23 cellular contexts compared by ENCODE assay signal in genomic region chr4:70914631-70915030, GRCh38. TPM values are rescaled to one million over a fixed set of nuclear protein-coding genes. Genes with fewer than 3 reads are reported as not detected.
DNase-seq lines count a peak whose midpoint lies in the region; ATAC-seq and TF ChIP-seq lines count a peak whose summit lies in the region.
"Had no signal": no experiment of that assay in that cellular context is flagged by ENCODE, and none has a peak within 500 bp of the region (broad histone marks: within the 10 kb centered on the region; RNA-seq: fewer than 3 reads in every experiment).

No MANE protein-coding gene starts in this region.

- peak overlapping the region; percentile 24 for H3K4me2 ChIP-seq in SU-DHL-6 (ENCODE audit: low read depth, low read length, poor library complexity, severe bottlenecking)
- H3K4me2 ChIP-seq: BLaER1 had no signal

- H3K4me1 Mint-ChIP-seq in naive thymus-derived CD8-positive, alpha-beta T cell = peaks cover 14 to 39% (median 28%) of the 10 kb centered on the region in 4 donors

- H3K36me3 ChIP-seq in heart left ventricle = peaks cover 0 to 3% (median 0%) of the 10 kb centered on the region in 9 donors
- H3K36me3 ChIP-seq in SU-DHL-6 (ENCODE audit: low read length) = no peaks in the 10 kb centered on the region
- no peaks in the 10 kb centered on the region for H3K36me3 ChIP-seq in left lung
- H3K36me3 ChIP-seq in thyroid gland = no peaks in the 10 kb centered on the region
- H3K36me3 ChIP-seq: adrenal gland, cardiac muscle cell, HAP-1, heart right ventricle had no signal

- peaks cover 0 to 17% (median 8%) of the 10 kb centered on the region in 3 donors for H3K36me3 Mint-ChIP-seq in naive thymus-derived CD8-positive, alpha-beta T cell

- H3K4me1 ChIP-seq in heart left ventricle (peaks cover 0 to 20% (median 0%) of the 10 kb centered on the region in 12 donors), left lung (peaks cover 7 to 11% of the 10 kb centered on the region in 2 donors), thyroid gland (peaks cover 4 to 6% of the 10 kb centered on the region in 2 donors)
- H3K4me1 ChIP-seq: BLaER1, HAP-1 had no signal

- H3K4me3 ChIP-seq in heart left ventricle (no peak overlapping the region), SU-DHL-6 (ENCODE audit: insufficient read depth, low read length, poor library complexity, severe bottlenecking) (no peak overlapping the region), left lung (no peak overlapping the region), thyroid gland (replicated peaks in 1 of 3) (no peak overlapping the region)
- H3K4me3 ChIP-seq: adrenal gland, BLaER1, cardiac muscle cell, HAP-1, heart right ventricle had no signal

- H3K27ac ChIP-seq in heart left ventricle = no peak overlapping the region
- no peak overlapping the region for H3K27ac ChIP-seq in SU-DHL-6 (ENCODE audit: low read depth, low read length)
- peak overlapping the region in 1 of 2 donors; percentile 47 for H3K27ac ChIP-seq in left lung
- no peak overlapping the region for H3K27ac ChIP-seq in thyroid gland
- H3K27ac ChIP-seq: adrenal gland, BLaER1, cardiac muscle cell, heart right ventricle had no signal

- no peaks in the 10 kb centered on the region for H4K20me1 ChIP-seq in SU-DHL-6 (ENCODE audit: low read depth, low read length)

- no peak for TF ChIP-seq CTCF in heart left ventricle (IDR thresholded peaks at IDR 0.05)
- TF ChIP-seq CTCF in SU-DHL-6 (IDR thresholded peaks at IDR 0.05; ENCODE audit: insufficient read depth, low read length, poor library complexity, severe bottlenecking) = no peak
- TF ChIP-seq CTCF in left lung (IDR thresholded peaks at IDR 0.05) = no peak
- no peak for TF ChIP-seq CTCF in thyroid gland (IDR thresholded peaks at IDR 0.05)

- TF ChIP-seq POLR2A in heart left ventricle (IDR thresholded peaks at IDR 0.05) = no peak
- TF ChIP-seq POLR2A in thyroid gland (IDR thresholded peaks at IDR 0.05) = no peak

- H3K27me3 ChIP-seq in heart left ventricle = no peaks in the 10 kb centered on the region
- H3K27me3 ChIP-seq in SU-DHL-6 (ENCODE audit: low read length) = no peaks in the 10 kb centered on the region
- H3K27me3 ChIP-seq in left lung = no peaks in the 10 kb centered on the region
- no peaks in the 10 kb centered on the region for H3K27me3 ChIP-seq in thyroid gland
- H3K27me3 ChIP-seq: adrenal gland, BLaER1, cardiac muscle cell, heart right ventricle had no signal

- 43 to 67% (median 51%) methylated on average over 2 of the region's 2 CpGs for WGBS in heart left ventricle, 4 donors
- WGBS in thyroid gland, 2 donors = 19 to 36% methylated on average over 2 of the region's 2 CpGs

- peaks cover 0 to 5% (median 0%) of the 10 kb centered on the region in 9 donors for H3K9me3 Mint-ChIP-seq in naive thymus-derived CD8-positive, alpha-beta T cell
- H3K9me3 Mint-ChIP-seq: activated CD4-positive, alpha-beta T cell treated with anti-CD3 and anti-CD28 coated beads, Interleukin-2, amount 10 ng/mL, durations not matched to agents 24 days and 14 days had no signal

- DNase-seq in Right ventricle myocardium superior (no peak), heart left ventricle (no peak), left lung (peak in 1 of 2 donors; percentile 41), thyroid gland (peak; percentile 19 to 39), NCI-H1436 treated with DMSO at 0.1 percent for 48 hours (lab: John Stamatoyannopoulos, UW) (no peak)
- DNase-seq in naive thymus-derived CD8-positive, alpha-beta T cell = no peak
- DNase-seq: activated CD4-positive, alpha-beta T cell treated with anti-CD3 and anti-CD28 coated beads, Interleukin-2, amount 10 ng/mL, durations not matched to agents 24 days and 14 days; activated effector memory CD4-positive, alpha-beta T cell treated with Interleukin-2 at 50 U/mL for 16 hours; adrenal gland; GF-D8; heart right ventricle; MM.1S; NCI-H1694; NCI-H345; posterior cingulate gyrus; small intestine; stimulated activated CD4-positive, alpha-beta T cell treated with anti-CD3 and anti-CD28 coated beads, Interleukin-4, amount 100 ng/mL, for 24 hours had no signal

- ATAC-seq in Right ventricle myocardium superior (ENCODE audit: poor library complexity) = peak; percentile 51
- no peak for ATAC-seq in heart left ventricle
- ATAC-seq in left lung = peak; percentile 93
- ATAC-seq in HG02623 (IDR thresholded peaks at IDR 0.05; ENCODE audit: unreplicated experiment) = no peak
- no peak for ATAC-seq in naive thymus-derived CD8-positive, alpha-beta T cell
- ATAC-seq: esophagus mucosa had no signal

- intact Hi-C loops in Right ventricle myocardium superior (cut with DNase I) (no loop called here), heart left ventricle (cut with DNase I) (no loop called here), left lung (cut with DNase I) (no loop called here), thyroid gland (cut with DNase I) (no loop called here)

- no peaks in the 10 kb centered on the region for H3K9me2 ChIP-seq in SU-DHL-6 (replicated peaks; ENCODE audit: insufficient read depth, low read length)

- peaks cover 50% of the 10 kb centered on the region for H3K79me2 ChIP-seq in SU-DHL-6 (ENCODE audit: insufficient read depth, low read length)

- no peaks in the 10 kb centered on the region for H3F3A ChIP-seq in SU-DHL-6 (ENCODE audit: insufficient read depth)

- H3K27me3 Mint-ChIP-seq in naive thymus-derived CD8-positive, alpha-beta T cell = no peaks in the 10 kb centered on the region
- H3K27me3 Mint-ChIP-seq: activated CD4-positive, alpha-beta T cell treated with anti-CD3 and anti-CD28 coated beads, Interleukin-2, amount 10 ng/mL, durations not matched to agents 24 days and 14 days had no signal

- no peak overlapping the region for H2AFZ ChIP-seq in SU-DHL-6 (ENCODE audit: low read depth, low read length, severe bottlenecking)

- peak overlapping the region in 2 of 10 donors; percentile 27 to 43 for H3K27ac Mint-ChIP-seq in naive thymus-derived CD8-positive, alpha-beta T cell
- H3K27ac Mint-ChIP-seq: activated CD4-positive, alpha-beta T cell treated with anti-CD3 and anti-CD28 coated beads, Interleukin-2, amount 10 ng/mL, durations not matched to agents 24 days and 14 days had no signal

- no peak overlapping the region for H3K9ac ChIP-seq in SU-DHL-6 (ENCODE audit: low read length)
- H3K9ac ChIP-seq: BLaER1 had no signal

- no peaks in the 10 kb centered on the region for H3K9me3 ChIP-seq in heart left ventricle
- no peaks in the 10 kb centered on the region for H3K9me3 ChIP-seq in SU-DHL-6 (ENCODE audit: insufficient read depth, low read length)
- H3K9me3 ChIP-seq in left lung = no peaks in the 10 kb centered on the region
- no peaks in the 10 kb centered on the region for H3K9me3 ChIP-seq in thyroid gland
- H3K9me3 ChIP-seq: adrenal gland, HAP-1, heart right ventricle had no signal

- POLR2A ChIA-PET in naive thymus-derived CD8-positive, alpha-beta T cell (lab: Charles Lee) = no interaction called here

- peak overlapping the region in 1 of 10 donors; percentile 1 for H3K4me3 Mint-ChIP-seq in naive thymus-derived CD8-positive, alpha-beta T cell
- H3K4me3 Mint-ChIP-seq: activated CD4-positive, alpha-beta T cell treated with anti-CD3 and anti-CD28 coated beads, Interleukin-2, amount 10 ng/mL, durations not matched to agents 24 days and 14 days had no signal

RNA-seq across cellular contexts. Expression of gene MOB1B, which starts 12.5 kb away (rescaled TPM):
- total RNA-seq in Right ventricle myocardium superior (22.0 TPM), heart left ventricle (10 to 100 TPM; 11.1 to 22.9 (median 18.6) TPM), left lung (10 to 100 TPM; 28.3 to 33.6 TPM), thyroid gland (10 to 100 TPM; 24.1 to 33.9 (median 29.6) TPM)
- polyA plus RNA-seq in heart left ventricle = 1 to 10 TPM; 4.8 to 7.2 TPM
- 10 to 100 TPM; 14.6 to 16.0 TPM for total RNA-seq in naive thymus-derived CD8-positive, alpha-beta T cell
- 1 to 10 TPM; 1.6 to 2.0 (median 1.8) TPM for polyA plus RNA-seq in naive thymus-derived CD8-positive, alpha-beta T cell

Comparison
In these comparisons a context has a peak if more than half of its experiments do, and no peak if none do; other contexts are left out.
1. ATAC-seq: peak in Right ventricle myocardium superior (single experiment) and left lung (single experiment); none in heart left ventricle (0 of 4), HG02623 (single experiment) and naive thymus-derived CD8-positive, alpha-beta T cell (0 of 2).
2. DNase-seq: peak in thyroid gland (2 of 2); none in Right ventricle myocardium superior (single experiment), heart left ventricle (0 of 5), NCI-H1436 treated with DMSO at 0.1 percent for 48 hours (single experiment) and naive thymus-derived CD8-positive, alpha-beta T cell (0 of 10).